In genomic region chr20:37879003-37879599, GRCh38 we compare ENCODE assay signal across 15 cellular contexts. TPM values are rescaled to one million over a fixed set of nuclear protein-coding genes. Genes with fewer than 3 reads are reported as not detected.
"Had no signal": no experiment of that assay in that cellular context is flagged by ENCODE, and none has a peak within 500 bp of the region (broad histone marks: within the 10 kb centered on the region; RNA-seq: fewer than 3 reads in every experiment).

No MANE protein-coding gene starts in this region.

- DNase-seq: activated CD4-positive, alpha-beta memory T cell treated with anti-CD3 and anti-CD28 coated beads for 36 hours; activated effector memory CD4-positive, alpha-beta T cell treated with Interleukin-2 at 50 U/mL for 16 hours; activated T-cell treated with anti-CD3 and anti-CD28 coated beads, Interleukin-2, amount 50 U/mL, for 24 hours; adrenal gland; mammary epithelial cell; naive thymus-derived CD4-positive, alpha-beta T cell; stimulated activated CD4-positive, alpha-beta T cell treated with anti-CD3 and anti-CD28 coated beads, Interleukin-4, amount 100 ng/mL, for 1 hour; stimulated activated naive CD4-positive, alpha-beta T cell; uterus had no signal

- H3K36me3 ChIP-seq: uterus had no signal

- H3K27ac ChIP-seq: adrenal gland, parathyroid adenoma, tibial nerve, uterus had no signal

- H3K9me3 Mint-ChIP-seq: activated CD4-positive, alpha-beta memory T cell treated with anti-CD3 and anti-CD28 coated beads for 36 hours; activated naive CD4-positive, alpha-beta T cell treated with anti-CD3 and anti-CD28 coated beads, Interleukin-2, amount 50 U/mL, for 24 hours; activated T-cell treated with anti-CD3 and anti-CD28 coated beads, Interleukin-2, amount 50 U/mL, for 24 hours had no signal

- H3K4me3 ChIP-seq: adrenal gland, tibial nerve, uterus had no signal

- H3K9me3 ChIP-seq: adrenal gland, tibial nerve, uterus had no signal

- H3K27ac Mint-ChIP-seq: activated CD4-positive, alpha-beta memory T cell treated with anti-CD3 and anti-CD28 coated beads for 36 hours; activated naive CD4-positive, alpha-beta T cell treated with anti-CD3 and anti-CD28 coated beads, Interleukin-2, amount 50 U/mL, for 24 hours; activated T-cell treated with anti-CD3 and anti-CD28 coated beads, Interleukin-2, amount 50 U/mL, for 24 hours had no signal

- H3K4me1 ChIP-seq: adrenal gland, parathyroid adenoma, tibial nerve, uterus had no signal

- H3K27me3 Mint-ChIP-seq: activated CD4-positive, alpha-beta memory T cell treated with anti-CD3 and anti-CD28 coated beads for 36 hours; activated naive CD4-positive, alpha-beta T cell treated with anti-CD3 and anti-CD28 coated beads, Interleukin-2, amount 50 U/mL, for 24 hours; activated T-cell treated with anti-CD3 and anti-CD28 coated beads, Interleukin-2, amount 50 U/mL, for 24 hours; naive thymus-derived CD4-positive, alpha-beta T cell had no signal

- ATAC-seq: esophagus mucosa; left lobe of liver; naive thymus-derived CD4-positive, alpha-beta T cell had no signal

- H3K4me1 Mint-ChIP-seq: activated naive CD4-positive, alpha-beta T cell treated with anti-CD3 and anti-CD28 coated beads, Interleukin-2, amount 50 U/mL, for 24 hours had no signal

- H3K4me3 Mint-ChIP-seq: activated CD4-positive, alpha-beta memory T cell treated with anti-CD3 and anti-CD28 coated beads for 36 hours; activated naive CD4-positive, alpha-beta T cell treated with anti-CD3 and anti-CD28 coated beads, Interleukin-2, amount 50 U/mL, for 24 hours; activated T-cell treated with anti-CD3 and anti-CD28 coated beads, Interleukin-2, amount 50 U/mL, for 24 hours; naive thymus-derived CD4-positive, alpha-beta T cell had no signal

RNA-seq across cellular contexts. Expression of gene VSTM2L, which starts 23.8 kb away (rescaled TPM):
- total RNA-seq: activated CD4-positive, alpha-beta memory T cell treated with anti-CD3 and anti-CD28 coated beads for 36 hours; mononuclear cell had no signal
